Comparison of ENCODE assay signal across 8 cellular contexts in genomic region chr19:49676136-49676689, GRCh38. TPM values are rescaled to one million over a fixed set of nuclear protein-coding genes. Genes with fewer than 3 reads are reported as not detected.
DNase-seq lines count a peak whose midpoint lies in the region; ATAC-seq and TF ChIP-seq lines count a peak whose summit lies in the region.

No MANE protein-coding gene starts in this region.

- no peak for TF ChIP-seq CTCF in colonic mucosa (IDR thresholded peaks at IDR 0.05)

- H3K4me1 ChIP-seq in colonic mucosa: peaks cover 12% of the 10 kb centered on the region

- peaks cover 56% of the 10 kb centered on the region for H3K36me3 Mint-ChIP-seq in stimulated activated effector memory CD8-positive, alpha-beta T cell treated with anti-CD3 and anti-CD28 coated beads, Interleukin-12 subunit alpha, Interleukin-12 subunit beta, amount 100 ng/mL, for 72 hours

- intact Hi-C loops in colonic mucosa (cut with DNase I): no loop called here
- intact Hi-C loops in left colon (cut with DNase I, micrococcal nuclease): no loop called here

- ATAC-seq in GM21515 (IDR thresholded peaks at IDR 0.05; ENCODE audit: unreplicated experiment): peak; percentile 24
- peak; percentile 59 for ATAC-seq in left colon
- ATAC-seq in stimulated activated effector memory CD8-positive, alpha-beta T cell treated with anti-CD3 and anti-CD28 coated beads, Interleukin-12 subunit alpha, Interleukin-12 subunit beta, amount 100 ng/mL, for 72 hours: peak; percentile 14

- peak overlapping the region; percentile 28 to 81 for H3K9ac ChIP-seq in colonic mucosa (ENCODE audit: low read depth in 2 of 2, low read length in 2 of 2)

- H3K9me3 Mint-ChIP-seq in stimulated activated effector memory CD8-positive, alpha-beta T cell treated with anti-CD3 and anti-CD28 coated beads, Interleukin-12 subunit alpha, Interleukin-12 subunit beta, amount 100 ng/mL, for 72 hours: no peaks in the 10 kb centered on the region

- no peaks in the 10 kb centered on the region for H3K27me3 ChIP-seq in colonic mucosa

- DNase-seq in DMS79 (lab: John Stamatoyannopoulos, UW) (peak; percentile 61), M059J (ENCODE audit: low read depth) (peak; percentile 86), SHP77 (lab: John Stamatoyannopoulos, UW) (peak; percentile 86 to 90), colonic mucosa (peak; percentile 90), left colon (peak; percentile 87), UCSD-AML1 (lab: John Stamatoyannopoulos, UW; ENCODE audit: unreplicated experiment) (no peak)
- DNase-seq in stimulated activated effector memory CD8-positive, alpha-beta T cell treated with anti-CD3 and anti-CD28 coated beads, Interleukin-12 subunit alpha, Interleukin-12 subunit beta, amount 100 ng/mL, for 72 hours (ENCODE audit: low spot score in 2 of 2): no peak

- peak overlapping the region; percentile 88 for H3K27ac ChIP-seq in colonic mucosa

- peak overlapping the region; percentile 29 for H3K4me3 ChIP-seq in colonic mucosa

- H3K36me3 ChIP-seq in colonic mucosa: no peaks in the 10 kb centered on the region

- H3K4me3 Mint-ChIP-seq in stimulated activated effector memory CD8-positive, alpha-beta T cell treated with anti-CD3 and anti-CD28 coated beads, Interleukin-12 subunit alpha, Interleukin-12 subunit beta, amount 100 ng/mL, for 72 hours: peak overlapping the region; percentile 93

- H3K4me1 Mint-ChIP-seq in stimulated activated effector memory CD8-positive, alpha-beta T cell treated with anti-CD3 and anti-CD28 coated beads, Interleukin-12 subunit alpha, Interleukin-12 subunit beta, amount 100 ng/mL, for 72 hours: peaks cover 60% of the 10 kb centered on the region

- H3K27ac Mint-ChIP-seq in stimulated activated effector memory CD8-positive, alpha-beta T cell treated with anti-CD3 and anti-CD28 coated beads, Interleukin-12 subunit alpha, Interleukin-12 subunit beta, amount 100 ng/mL, for 72 hours: peak overlapping the region; percentile 99

- H3K9me3 ChIP-seq in colonic mucosa: no peaks in the 10 kb centered on the region

RNA-seq across cellular contexts. Expression of gene PRMT1, which starts 0.9 kb away (rescaled TPM):
- total RNA-seq in M059J (2014; rRNA removed; shearing (Covaris generic)): 208 and 209 TPM in 2 replicates
- total RNA-seq in colonic mucosa: 100 to 1,000 TPM in 1 of 2 donors, 10 to 100 TPM in 1; 81.3 to 177 TPM
- total RNA-seq in left colon: 10 to 100 TPM; 66.7 to 83.9 TPM

RNA-seq across cellular contexts. Expression of gene BCL2L12, which starts 10.5 kb away (rescaled TPM):
- total RNA-seq in M059J (2014; rRNA removed; shearing (Covaris generic)): 6.3 and 14.1 TPM in 2 replicates
- 10 to 100 TPM; 17.4 to 60.9 TPM for total RNA-seq in colonic mucosa
- total RNA-seq in left colon: 10 to 100 TPM; 13.8 to 14.9 TPM

RNA-seq across cellular contexts. Expression of gene IRF3, which starts 10.6 kb away (rescaled TPM):
- 146 and 186 TPM in 2 replicates for total RNA-seq in M059J (2014; rRNA removed; shearing (Covaris generic))
- total RNA-seq in colonic mucosa (100 to 1,000 TPM in 1 of 2 donors, 10 to 100 TPM in 1; 62.9 to 190 TPM), left colon (10 to 100 TPM; 69.0 to 83.1 TPM)

RNA-seq across cellular contexts. Expression of gene ADM5, which starts 13.2 kb away (rescaled TPM):
- total RNA-seq in M059J (2014; rRNA removed; shearing (Covaris generic)): 0.20 and 0.34 TPM in 2 replicates
- 1 to 10 TPM in 1 of 2 donors, under 1 TPM in 1; 0.24 to 2.0 TPM for total RNA-seq in colonic mucosa
- total RNA-seq in left colon: 1 to 10 TPM in 1 of 2 donors, under 1 TPM in 1; 0.98 to 1.1 TPM

RNA-seq across cellular contexts. Expression of gene CPT1C, which starts 14.7 kb away (rescaled TPM):
- 21.1 and 26.7 TPM in 2 replicates for total RNA-seq in M059J (2014; rRNA removed; shearing (Covaris generic))
- total RNA-seq in colonic mucosa: 1 to 10 TPM; 1.2 to 2.0 TPM
- total RNA-seq in left colon: 1 to 10 TPM; 1.5 to 2.0 TPM

Comparison
In these comparisons a context has a peak if more than half of its experiments do, and no peak if none do; other contexts are left out.
1. DNase-seq: peak in DMS79 (single experiment), M059J (single experiment), SHP77 (2 of 2), colonic mucosa (single experiment) and left colon (2 of 2); none in stimulated activated effector memory CD8-positive, alpha-beta T cell treated with anti-CD3 and anti-CD28 coated beads, Interleukin-12 subunit alpha, Interleukin-12 subunit beta, amount 100 ng/mL, for 72 hours (0 of 2) and UCSD-AML1 (single experiment).
2. Peak in every context shown above with its lines, with median percentiles within 50 percentile points of each other: ATAC-seq.